Comparison of ENCODE assay signal across 3 cellular contexts in the genomic region with DNA sequence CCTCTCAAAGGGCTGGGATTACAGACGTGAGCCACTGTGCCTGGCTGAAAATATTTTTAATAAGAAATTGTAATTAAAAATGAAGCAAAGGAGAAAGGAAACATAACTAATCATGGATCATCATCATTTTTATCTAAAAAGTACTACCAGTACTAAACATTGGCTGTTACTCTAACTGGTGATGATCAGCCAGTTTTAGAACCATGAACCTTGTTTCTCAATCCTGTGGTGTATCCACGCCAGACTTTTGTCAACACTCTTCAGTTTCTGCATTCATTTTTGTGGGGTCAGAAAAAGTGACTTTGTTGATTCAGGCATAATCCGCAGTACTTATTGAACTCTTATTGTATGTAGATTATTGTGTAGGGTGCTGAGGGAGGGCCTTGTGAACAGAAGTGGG.
"Had no signal": no experiment of that assay in that cellular context is flagged by ENCODE, and none has a peak within 500 bp of the region (broad histone marks: within the 10 kb centered on the region; RNA-seq: fewer than 3 reads in every experiment).

No MANE protein-coding gene starts in this region.

- ATAC-seq: HepG2, K562 had no signal

- DNase-seq: IMR-90 had no signal
